ENCODE assay signal across 10 cellular contexts in the genomic region with DNA sequence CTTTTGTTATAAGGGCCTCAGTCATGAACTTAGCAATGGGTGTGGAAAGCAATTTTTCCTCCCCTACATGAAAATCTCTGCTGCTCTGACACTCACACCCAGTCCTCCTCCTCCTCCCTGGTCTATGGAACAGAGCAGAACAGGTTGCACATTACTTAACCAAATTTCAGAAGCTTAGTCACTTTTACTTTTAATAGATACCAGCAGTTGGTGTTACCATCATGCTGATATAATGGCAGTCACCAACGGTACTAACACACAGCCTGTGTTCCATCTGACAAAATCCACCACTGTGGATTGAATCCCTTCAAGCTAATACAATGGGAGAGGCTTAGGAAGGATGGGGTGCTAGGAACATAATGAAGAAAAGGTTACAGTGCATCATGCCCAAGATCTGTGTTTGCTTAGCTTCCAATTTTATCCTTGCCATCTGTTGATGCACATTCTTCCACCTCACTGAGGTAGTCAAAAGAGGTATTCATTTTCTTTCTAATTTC. TPM values are rescaled to one million over a fixed set of nuclear protein-coding genes. Genes with fewer than 3 reads are reported as not detected.
A peak's percentile ranks its signal among the peaks of the same experiment; 100 is the strongest.
DNase-seq lines count a peak whose midpoint lies in the region; ATAC-seq, FAIRE-seq and TF ChIP-seq lines count a peak whose summit lies in the region.
"Had no signal": no experiment of that assay in that cellular context is flagged by ENCODE, and none has a peak within 500 bp of the region (broad histone marks: within the 10 kb centered on the region; RNA-seq: fewer than 3 reads in every experiment).

No MANE protein-coding gene starts in this region.

- peaks cover 10 to 16% of the 10 kb centered on the region in 2 donors for H3K4me1 ChIP-seq in kidney (ENCODE audit: control insufficient read depth in 1 of 2, insufficient read depth in 1 of 2, low read depth in 1 of 2, low read length in 2 of 2)
- H3K4me1 ChIP-seq in ovary (ENCODE audit: insufficient read depth) = peaks cover 8% of the 10 kb centered on the region

- no peak for TF ChIP-seq CTCF in activated CD8-positive, alpha-beta T cell treated with anti-CD3 and anti-CD28 coated beads for 36 hours (IDR thresholded peaks at IDR 0.05)
- TF ChIP-seq CTCF in nephron progenitor cell (IDR thresholded peaks at IDR 0.05) = no peak
- no peak for TF ChIP-seq CTCF in kidney (IDR thresholded peaks at IDR 0.05; ENCODE audit: borderline replicate concordance, extremely low read depth, insufficient read depth)
- TF ChIP-seq CTCF in ovary (IDR thresholded peaks at IDR 0.05) = no peak

- H3K4me3 ChIP-seq in kidney (ENCODE audit: low read length in 2 of 2) = no peak overlapping the region
- H3K4me3 ChIP-seq in ovary = no peak overlapping the region
- H3K4me3 ChIP-seq: thoracic aorta had no signal

- peaks cover 23% of the 10 kb centered on the region for H3K36me3 Mint-ChIP-seq in activated CD8-positive, alpha-beta T cell treated with anti-CD3 and anti-CD28 coated beads for 36 hours (ENCODE audit: low read depth)
- H3K36me3 Mint-ChIP-seq in nephron progenitor cell (ENCODE audit: low read depth) = peaks cover 17% of the 10 kb centered on the region

- H3K27ac Mint-ChIP-seq in activated CD8-positive, alpha-beta T cell treated with anti-CD3 and anti-CD28 coated beads for 36 hours = peak overlapping the region; percentile 17
- peak overlapping the region; percentile 87 for H3K27ac Mint-ChIP-seq in nephron progenitor cell
- H3K27ac Mint-ChIP-seq: activated T-helper 2 cell treated with anti-CD3 and anti-CD28 coated beads, Interferon-gamma antibody, Interleukin-2, Interleukin-4, amounts not matched to agents 10 μg/mL and 5 μg/mL and 100 μg/mL, durations not matched to agents 14 hours and 24 hours and 36 hours had no signal

- no peak for TF ChIP-seq POLR2A in ovary (IDR thresholded peaks at IDR 0.05)

- ATAC-seq in activated CD8-positive, alpha-beta T cell treated with anti-CD3 and anti-CD28 coated beads for 36 hours = no peak
- no peak for ATAC-seq in HG02763 (IDR thresholded peaks at IDR 0.05; ENCODE audit: unreplicated experiment)

- H3K9me3 ChIP-seq in kidney (ENCODE audit: control insufficient read depth in 1 of 2, low read length in 2 of 2) = no peaks in the 10 kb centered on the region
- no peaks in the 10 kb centered on the region for H3K9me3 ChIP-seq in ovary
- H3K9me3 ChIP-seq: thoracic aorta had no signal

- H3K9me3 Mint-ChIP-seq in activated CD8-positive, alpha-beta T cell treated with anti-CD3 and anti-CD28 coated beads for 36 hours = no peaks in the 10 kb centered on the region
- H3K9me3 Mint-ChIP-seq in nephron progenitor cell = no peaks in the 10 kb centered on the region
- H3K9me3 Mint-ChIP-seq: activated T-helper 2 cell treated with anti-CD3 and anti-CD28 coated beads, Interferon-gamma antibody, Interleukin-2, Interleukin-4, amounts not matched to agents 10 μg/mL and 5 μg/mL and 100 μg/mL, durations not matched to agents 14 hours and 24 hours and 36 hours had no signal

- peaks cover 78% of the 10 kb centered on the region for H3K4me1 Mint-ChIP-seq in activated CD8-positive, alpha-beta T cell treated with anti-CD3 and anti-CD28 coated beads for 36 hours (ENCODE audit: low read depth)
- peaks cover 29% of the 10 kb centered on the region for H3K4me1 Mint-ChIP-seq in nephron progenitor cell

- intact Hi-C loops in activated CD8-positive, alpha-beta T cell treated with anti-CD3 and anti-CD28 coated beads for 36 hours (cut with micrococcal nuclease) = no loop called here
- intact Hi-C loops in kidney (cut with DNase I) (no loop called here), ovary (cut with DNase I) (no loop called here)

- no peaks in the 10 kb centered on the region for H3K27me3 ChIP-seq in ovary

- POLR2A ChIA-PET in activated CD8-positive, alpha-beta T cell treated with anti-CD3 and anti-CD28 coated beads for 36 hours (lab: Charles Lee) = interaction anchor here (0.8 to 4.7 kb wide), 7 partner anchors 9 to 284 kb away, joined by 3 to 29 read pairs (median 3); partner anchors contain the start of genes GTF2F2 and TPT1

- no peak overlapping the region for H3K9ac ChIP-seq in kidney (ENCODE audit: low read length in 2 of 2)

- 71 to 79% (median 76%) methylated on average over 1 of the region's 1 CpG for WGBS in ovary, 3 donors

- FAIRE-seq in kidney (lab: Jason Lieb, UNC) = no peak

- H3K36me3 ChIP-seq in kidney (ENCODE audit: control insufficient read depth in 1 of 2, insufficient read depth in 2 of 2, low read length in 2 of 2) = peaks cover 9 to 10% of the 10 kb centered on the region in 2 donors
- H3K36me3 ChIP-seq in ovary = no peaks in the 10 kb centered on the region

- H3K27ac ChIP-seq in kidney (ENCODE audit: low read depth in 2 of 2, low read length in 2 of 2) (no peak overlapping the region), ovary (no peak overlapping the region)

- no peak for TF ChIP-seq EP300 in ovary (IDR thresholded peaks at IDR 0.05)

- no peaks in the 10 kb centered on the region for H3K27me3 Mint-ChIP-seq in activated CD8-positive, alpha-beta T cell treated with anti-CD3 and anti-CD28 coated beads for 36 hours
- no peaks in the 10 kb centered on the region for H3K27me3 Mint-ChIP-seq in nephron progenitor cell (ENCODE audit: low read depth, poor library complexity)

- H3K4me3 Mint-ChIP-seq in activated CD8-positive, alpha-beta T cell treated with anti-CD3 and anti-CD28 coated beads for 36 hours = no peak overlapping the region
- no peak overlapping the region for H3K4me3 Mint-ChIP-seq in nephron progenitor cell

- peak; percentile 22 for DNase-seq in DMS53 (lab: John Stamatoyannopoulos, UW)
- no peak for DNase-seq in DMS53 treated with DMSO at 0.1 percent for 48 hours (lab: John Stamatoyannopoulos, UW; ENCODE audit: unreplicated experiment)
- peak; percentile 56 for DNase-seq in LHCN-M2 (ENCODE audit: low read depth)
- no peak for DNase-seq in activated CD8-positive, alpha-beta T cell treated with anti-CD3 and anti-CD28 coated beads for 36 hours
- no peak for DNase-seq in nephron progenitor cell
- no peak for DNase-seq in kidney
- DNase-seq in ovary = no peak

- CTCF ChIA-PET in activated CD8-positive, alpha-beta T cell treated with anti-CD3 and anti-CD28 coated beads for 36 hours (lab: Charles Lee) = interaction anchor here (1.0 to 2.3 kb wide), 5 partner anchors 21 to 283 kb away, joined by 3 to 8 read pairs (median 4); no protein-coding TSS in a partner anchor

RNA-seq across cellular contexts. Expression of gene TPT1, which starts 9.8 kb away (rescaled TPM):
- total RNA-seq in LHCN-M2 (2014; rRNA removed) (1,773 and 1,961 TPM in 2 replicates), kidney (4,291 TPM), ovary (1,000 to 10,000 TPM; 4,694 to 8,633 (median 7,041) TPM)
- polyA plus RNA-seq in LHCN-M2 (2012) = 3,733 TPM
- total RNA-seq in activated CD8-positive, alpha-beta T cell treated with anti-CD3 and anti-CD28 coated beads for 36 hours = 1,000 to 10,000 TPM; 3,533 to 3,563 TPM
- polyA plus RNA-seq in kidney (ENCODE audit: insufficient read depth, low read depth, low replicate concordance) (6,901 TPM), ovary (over 10,000 TPM; 11,087 to 14,373 TPM)

Comparison
In these comparisons a context has a peak if more than half of its experiments do, and no peak if none do; other contexts are left out.
1. DNase-seq: peak in DMS53 (single experiment) and LHCN-M2 (single experiment); none in DMS53 treated with DMSO at 0.1 percent for 48 hours (single experiment), activated CD8-positive, alpha-beta T cell treated with anti-CD3 and anti-CD28 coated beads for 36 hours (single experiment), nephron progenitor cell (single experiment), kidney (single experiment) and ovary (0 of 5).